8 cellular contexts compared by ENCODE assay signal in the genomic region with DNA sequence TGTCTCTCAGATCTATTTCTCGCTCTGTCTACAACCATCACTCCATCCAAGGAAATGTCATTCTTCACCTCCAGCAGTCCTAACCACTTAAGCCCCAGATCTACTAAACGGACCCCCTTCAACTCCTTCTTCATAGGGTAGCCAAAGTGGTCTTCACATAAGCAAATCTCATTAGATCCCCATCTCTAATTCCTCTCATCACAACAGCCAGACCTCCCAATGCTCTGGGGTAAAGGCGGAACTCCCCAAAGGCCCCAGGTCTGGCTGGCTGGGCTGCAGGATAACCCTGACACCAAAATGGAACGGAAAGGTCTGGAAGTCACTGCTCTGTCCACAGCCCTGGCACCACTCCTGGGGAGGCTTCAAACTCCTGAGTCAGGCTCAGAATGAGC. TPM values are rescaled to one million over a fixed set of nuclear protein-coding genes. Genes with fewer than 3 reads are reported as not detected.
A peak's percentile ranks its signal among the peaks of the same experiment; 100 is the strongest.
DNase-seq lines count a peak whose midpoint lies in the region; ATAC-seq lines count a peak whose summit lies in the region.

No MANE protein-coding gene starts in this region.

- in situ Hi-C loops in G401 (cut with HindIII; ENCODE audit: low sequenced_read_pairs) = no loop called here

- peaks cover 8% of the 10 kb centered on the region for H3K36me3 Mint-ChIP-seq in stimulated activated naive CD8-positive, alpha-beta T cell treated with anti-CD3 and anti-CD28 coated beads, Interleukin-15, Interleukin-2, amounts not matched to agents 100 ng/mL and 50 ng/mL, for 24 hours (ENCODE audit: low read depth)
- peaks cover 0 to 22% (median 0%) of the 10 kb centered on the region in 3 donors for H3K36me3 Mint-ChIP-seq in naive thymus-derived CD8-positive, alpha-beta T cell

- H3K4me3 Mint-ChIP-seq in stimulated activated naive CD8-positive, alpha-beta T cell treated with anti-CD3 and anti-CD28 coated beads, Interleukin-15, Interleukin-2, amounts not matched to agents 100 ng/mL and 50 ng/mL, for 24 hours = peak overlapping the region; percentile 73
- peak overlapping the region in 5 of 10 donors; percentile 12 to 33 (median 20) for H3K4me3 Mint-ChIP-seq in naive thymus-derived CD8-positive, alpha-beta T cell

- DNase-seq in stimulated activated naive CD8-positive, alpha-beta T cell treated with anti-CD3 and anti-CD28 coated beads, Interleukin-15, Interleukin-2, amounts not matched to agents 100 U/mL and 50 U/mL, for 24 hours = no peak
- no peak for DNase-seq in caudate nucleus (lab: John Stamatoyannopoulos, UW)
- no peak for DNase-seq in naive thymus-derived CD8-positive, alpha-beta T cell
- no peak for DNase-seq in activated effector memory CD4-positive, alpha-beta T cell treated with anti-CD3 and anti-CD28 coated beads, Interleukin-2, amount 50 U/mL, for 16 hours
- no peak for DNase-seq in G401 (ENCODE audit: low spot score)

- H3K27ac Mint-ChIP-seq in stimulated activated naive CD8-positive, alpha-beta T cell treated with anti-CD3 and anti-CD28 coated beads, Interleukin-15, Interleukin-2, amounts not matched to agents 100 ng/mL and 50 ng/mL, for 24 hours = peak overlapping the region; percentile 60
- peak overlapping the region; percentile 13 to 96 (median 82) for H3K27ac Mint-ChIP-seq in naive thymus-derived CD8-positive, alpha-beta T cell

- H3K9me3 Mint-ChIP-seq in stimulated activated naive CD8-positive, alpha-beta T cell treated with anti-CD3 and anti-CD28 coated beads, Interleukin-15, Interleukin-2, amounts not matched to agents 100 ng/mL and 50 ng/mL, for 24 hours = no peaks in the 10 kb centered on the region
- H3K9me3 Mint-ChIP-seq in naive thymus-derived CD8-positive, alpha-beta T cell = no peaks in the 10 kb centered on the region

- peaks cover 66% of the 10 kb centered on the region for H3K4me1 Mint-ChIP-seq in stimulated activated naive CD8-positive, alpha-beta T cell treated with anti-CD3 and anti-CD28 coated beads, Interleukin-15, Interleukin-2, amounts not matched to agents 100 ng/mL and 50 ng/mL, for 24 hours (ENCODE audit: low read depth)
- peaks cover 33 to 70% (median 59%) of the 10 kb centered on the region in 4 donors for H3K4me1 Mint-ChIP-seq in naive thymus-derived CD8-positive, alpha-beta T cell

- no peaks in the 10 kb centered on the region for H3K27me3 Mint-ChIP-seq in stimulated activated naive CD8-positive, alpha-beta T cell treated with anti-CD3 and anti-CD28 coated beads, Interleukin-15, Interleukin-2, amounts not matched to agents 100 ng/mL and 50 ng/mL, for 24 hours
- H3K27me3 Mint-ChIP-seq in naive thymus-derived CD8-positive, alpha-beta T cell = no peaks in the 10 kb centered on the region

- ATAC-seq in stimulated activated naive CD8-positive, alpha-beta T cell treated with anti-CD3 and anti-CD28 coated beads, Interleukin-15, Interleukin-2, amounts not matched to agents 100 U/mL and 50 U/mL, for 24 hours = no peak
- ATAC-seq in naive thymus-derived CD8-positive, alpha-beta T cell = no peak
- ATAC-seq in GM19395 (IDR thresholded peaks at IDR 0.05; ENCODE audit: unreplicated experiment) (no peak), HG03045 (IDR thresholded peaks at IDR 0.05; ENCODE audit: unreplicated experiment) (no peak)

- POLR2A ChIA-PET in naive thymus-derived CD8-positive, alpha-beta T cell (lab: Charles Lee) = interaction anchor here (0.7 to 0.9 kb wide), 2 partner anchors 9 to 10 kb away, joined by 3 read pairs; no protein-coding TSS in a partner anchor

- H3K27ac ChIP-seq in caudate nucleus (ENCODE audit: low read depth, low read length) = peak overlapping the region; percentile 42

RNA-seq across cellular contexts. Expression of a gene that starts 11.1 kb away (rescaled TPM):
- total RNA-seq in naive thymus-derived CD8-positive, alpha-beta T cell = 10 to 100 TPM; 30.5 to 31.9 TPM
- polyA plus RNA-seq in naive thymus-derived CD8-positive, alpha-beta T cell = 10 to 100 TPM; 14.6 to 23.4 (median 16.5) TPM
- 32.7 and 35.9 TPM in 2 replicates for total RNA-seq in G401 (2014; rRNA removed; shearing (Covaris generic))

RNA-seq across cellular contexts. Expression of a gene that starts 26.6 kb away (rescaled TPM):
- 10 to 100 TPM; 35.2 to 39.7 TPM for total RNA-seq in naive thymus-derived CD8-positive, alpha-beta T cell
- 1 to 10 TPM; 4.5 to 9.6 (median 9.3) TPM for polyA plus RNA-seq in naive thymus-derived CD8-positive, alpha-beta T cell
- 12.9 and 15.8 TPM in 2 replicates for total RNA-seq in G401 (2014; rRNA removed; shearing (Covaris generic))
